ENCODE assay signal across 12 cellular contexts in genomic region chr15:49239105-49239504, GRCh38.
"Had no signal": no experiment of that assay in that cellular context is flagged by ENCODE, and none has a peak within 500 bp of the region (broad histone marks: within the 10 kb centered on the region; RNA-seq: fewer than 3 reads in every experiment).

No MANE protein-coding gene starts in this region.

- H3K27ac ChIP-seq: foreskin keratinocyte, neutrophil, suprapubic skin had no signal

- H3K4me3 ChIP-seq: esophagus squamous epithelium, heart left ventricle, suprapubic skin had no signal

- H3K27me3 ChIP-seq: esophagus squamous epithelium, foreskin keratinocyte, heart left ventricle, neutrophil, suprapubic skin had no signal

- H3K4me1 ChIP-seq: foreskin keratinocyte had no signal

- H3K9me3 ChIP-seq: esophagus squamous epithelium, heart left ventricle, neutrophil, suprapubic skin had no signal

- DNase-seq: activated CD4-positive, alpha-beta T cell treated with anti-CD3 and anti-CD28 coated beads, Interleukin-2, amount 50 U/mL, for 1 hour; activated CD4-positive, CD25-positive, alpha-beta regulatory T cell; activated T-cell treated with anti-CD3 and anti-CD28 coated beads for 4 hours; esophagus squamous epithelium; foreskin keratinocyte; heart left ventricle; islet precursor cell; naive thymus-derived CD4-positive, alpha-beta T cell; stimulated activated CD4-positive, alpha-beta T cell treated with anti-CD3 and anti-CD28 coated beads, Interleukin-2, amount 100 ng/mL, for 24 hours; stimulated activated naive B cell treated with anti-CD40 and anti-IgM and Interleukin-4, amounts not matched to agents 10 μg/mL and 1 μg/mL and 100 μg/mL, for 72 hours had no signal
